ENCODE assay signal across 1 cellular context in genomic region chrX:119852410-119853353, GRCh38.
TF ChIP-seq lines count a peak whose summit lies in the region.

Gene UPF3B, minus strand, starts transcription at chrX:119852963. Its CDS starts 35 bp downstream, at chrX:119852928.

TF ChIP-seq in HCT116, 20 proteins besides CTCF, POLR2A, EP300 and RAD21 (continued from another document):
- TF ChIP-seq ZBTB33 (IDR thresholded peaks at IDR 0.05; ENCODE audit: extremely low read depth, insufficient replicate concordance, low read length) (peak; percentile 93), CBX3 (IDR thresholded peaks at IDR 0.05; ENCODE audit: low read depth) (no peak)
